9 cellular contexts compared by ENCODE assay signal in genomic region chr3:45795882-45796765, GRCh38. TPM values are rescaled to one million over a fixed set of nuclear protein-coding genes. Genes with fewer than 3 reads are reported as not detected.
DNase-seq lines count a peak whose midpoint lies in the region; ATAC-seq and TF ChIP-seq lines count a peak whose summit lies in the region.
"Had no signal": no experiment of that assay in that cellular context is flagged by ENCODE, and none has a peak within 500 bp of the region (broad histone marks: within the 10 kb centered on the region; RNA-seq: fewer than 3 reads in every experiment).

TSS of gene SLC6A20 (minus strand) at chr3:45796536. CDS start at chr3:45796419, 117 bp downstream.

- H3K9me3 ChIP-seq in iPS-20b (ENCODE audit: insufficient read depth, low read depth, low read length), result no peaks in the 10 kb centered on the region

- no peaks in the 10 kb centered on the region for H3K36me3 Mint-ChIP-seq in activated T-helper 2 cell treated with anti-CD3 and anti-CD28 coated beads, Interferon-gamma antibody, Interleukin-2, Interleukin-4, amounts not matched to agents 10 μg/mL and 5 μg/mL and 100 μg/mL, durations not matched to agents 14 hours and 24 hours and 36 hours (ENCODE audit: low read depth)

- H3K9ac ChIP-seq in iPS-20b (ENCODE audit: low read depth, low read length), result no peak within 1 kb of the TSS; the same call in 1 of the 2 replicates

- H3K27ac ChIP-seq in iPS-20b (ENCODE audit: low read length) (no peak within 1 kb of the TSS), skin epidermis (no peak within 1 kb of the TSS)

- DNase-seq in HEK293T (ENCODE audit: extremely low spot score), result no peak
- no peak for DNase-seq in activated T-helper 2 cell treated with anti-CD3 and anti-CD28 coated beads, Interferon-gamma antibody, Interleukin-2, Interleukin-4, amounts not matched to agents 10 μg/mL and 5 μg/mL and 100 μg/mL, durations not matched to agents 14 hours and 24 hours and 36 hours (ENCODE audit: low spot score)
- DNase-seq in AG08396 (ENCODE audit: low spot score), result no peak

- H3K4me3 ChIP-seq in iPS-20b (ENCODE audit: low read length), result peak within 1 kb of the TSS; percentile 65
- H3K4me3 ChIP-seq in skin epidermis, result peak within 1 kb of the TSS; percentile 17 to 45 (median 32)

- no peak within 1 kb of the TSS for H3K27ac Mint-ChIP-seq in activated T-helper 2 cell treated with anti-CD3 and anti-CD28 coated beads, Interferon-gamma antibody, Interleukin-2, Interleukin-4, amounts not matched to agents 10 μg/mL and 5 μg/mL and 100 μg/mL, durations not matched to agents 14 hours and 24 hours and 36 hours

- H3K4me1 Mint-ChIP-seq in activated T-helper 2 cell treated with anti-CD3 and anti-CD28 coated beads, Interferon-gamma antibody, Interleukin-2, Interleukin-4, amounts not matched to agents 10 μg/mL and 5 μg/mL and 100 μg/mL, durations not matched to agents 14 hours and 24 hours and 36 hours (ENCODE audit: low read depth), result peaks cover 6% of the 10 kb centered on the region

- CTCF ChIA-PET in HEK293T (lab: Yijun Ruan, JAX), result no interaction called here

- H3K9me3 Mint-ChIP-seq in activated T-helper 2 cell treated with anti-CD3 and anti-CD28 coated beads, Interferon-gamma antibody, Interleukin-2, Interleukin-4, amounts not matched to agents 10 μg/mL and 5 μg/mL and 100 μg/mL, durations not matched to agents 14 hours and 24 hours and 36 hours, result no peaks in the 10 kb centered on the region

- POLR2A ChIA-PET in HEK293T (lab: Yijun Ruan, JAX), result no interaction called here

- intact Hi-C loops in activated T-helper 2 cell treated with anti-CD3 and anti-CD28 coated beads, Interferon-gamma antibody, Interleukin-2, Interleukin-4, amounts not matched to agents 10 μg/mL and 5 μg/mL and 100 μg/mL, durations not matched to agents 14 hours and 24 hours and 36 hours (cut with micrococcal nuclease), result no loop called here

- H3K4me1 ChIP-seq in iPS-20b (ENCODE audit: insufficient read depth, low read length), result peaks cover 3% of the 10 kb centered on the region; the same call in 1 of the 2 replicates

- ATAC-seq in HG02759 (IDR thresholded peaks at IDR 0.05; ENCODE audit: unreplicated experiment), result no peak
- ATAC-seq in GM18858 (IDR thresholded peaks at IDR 0.05; ENCODE audit: unreplicated experiment), result no peak
- ATAC-seq in GM21717 (IDR thresholded peaks at IDR 0.05; ENCODE audit: unreplicated experiment), result no peak

- no peaks in the 10 kb centered on the region for H3K36me3 ChIP-seq in iPS-20b (ENCODE audit: insufficient read depth, low read depth, low read length)

- peaks cover 76% of the 10 kb centered on the region for H3K27me3 ChIP-seq in iPS-20b (ENCODE audit: insufficient read depth, low read length)

- peak within 1 kb of the TSS; percentile 67 for H3K4me3 Mint-ChIP-seq in activated T-helper 2 cell treated with anti-CD3 and anti-CD28 coated beads, Interferon-gamma antibody, Interleukin-2, Interleukin-4, amounts not matched to agents 10 μg/mL and 5 μg/mL and 100 μg/mL, durations not matched to agents 14 hours and 24 hours and 36 hours (ENCODE audit: low read depth)

- peaks cover 79% of the 10 kb centered on the region for H3K27me3 Mint-ChIP-seq in activated T-helper 2 cell treated with anti-CD3 and anti-CD28 coated beads, Interferon-gamma antibody, Interleukin-2, Interleukin-4, amounts not matched to agents 10 μg/mL and 5 μg/mL and 100 μg/mL, durations not matched to agents 14 hours and 24 hours and 36 hours (ENCODE audit: low read depth)

TF ChIP-seq in HEK293T, 16 proteins besides CTCF, POLR2A, EP300 and RAD21:
- TF ChIP-seq LEF1 (IDR thresholded peaks at IDR 0.05; ENCODE audit: borderline replicate concordance) (0 out of 2 replicates have a peak, but pooled peaks have one; percentile 66), SUZ12 (IDR thresholded peaks at IDR 0.05) (no peak)

RNA-seq across cellular contexts. Expression of gene SLC6A20, which starts in this region (rescaled TPM):
- total RNA-seq in activated T-helper 2 cell treated with anti-CD3 and anti-CD28 coated beads, Interferon-gamma antibody, Interleukin-2, Interleukin-4, amounts not matched to agents 10 μg/mL and 5 μg/mL and 100 μg/mL, durations not matched to agents 14 hours and 24 hours and 36 hours, result not detected in 2 replicates
- total RNA-seq: glomerular endothelial cell had no signal
